9 cellular contexts compared by ENCODE assay signal in the genomic region with DNA sequence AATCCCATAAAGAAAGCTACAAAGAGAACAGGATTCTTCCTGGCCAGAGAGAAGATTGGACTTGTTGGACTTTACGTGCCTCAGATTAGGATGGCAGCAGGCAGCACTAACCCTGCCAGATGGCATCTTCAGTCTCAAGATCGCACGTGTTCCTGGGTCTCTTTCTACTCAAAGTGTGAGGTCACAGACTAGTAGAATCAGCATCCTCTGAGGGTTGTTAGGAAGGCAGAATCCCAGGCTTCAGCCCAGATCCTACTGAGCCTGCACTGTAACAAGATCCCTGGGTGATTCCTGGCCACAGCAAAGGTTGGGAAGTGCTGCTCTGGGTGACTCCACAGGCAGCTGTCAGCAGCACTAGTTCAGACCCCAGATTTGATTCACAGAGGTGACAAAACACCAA. TPM values are rescaled to one million over a fixed set of nuclear protein-coding genes. Genes with fewer than 3 reads are reported as not detected.
A peak's percentile ranks its signal among the peaks of the same experiment; 100 is the strongest.
DNase-seq lines count a peak whose midpoint lies in the region; TF ChIP-seq lines count a peak whose summit lies in the region.
"Had no signal": no experiment of that assay in that cellular context is flagged by ENCODE, and none has a peak within 500 bp of the region (broad histone marks: within the 10 kb centered on the region; RNA-seq: fewer than 3 reads in every experiment).

No MANE protein-coding gene starts in this region.

- no peaks in the 10 kb centered on the region for H3K9me2 ChIP-seq in Loucy (replicated peaks; ENCODE audit: low read depth, low read length)

- no peaks in the 10 kb centered on the region for H4K20me1 ChIP-seq in Loucy (ENCODE audit: insufficient read depth, low read length, poor library complexity, severe bottlenecking)

- no peaks in the 10 kb centered on the region for H3K27me3 ChIP-seq in Loucy (ENCODE audit: insufficient read depth, low read length, poor library complexity, severe bottlenecking)
- no peaks in the 10 kb centered on the region for H3K27me3 ChIP-seq in brain microvascular endothelial cell (replicated peaks)
- no peaks in the 10 kb centered on the region for H3K27me3 ChIP-seq in testis

- H3K9ac ChIP-seq in Loucy (ENCODE audit: low read depth, low read length, poor library complexity, severe bottlenecking), result peak overlapping the region; percentile 53

- no peaks in the 10 kb centered on the region for H3K36me3 ChIP-seq in Loucy (ENCODE audit: insufficient read depth, low read length)
- H3K36me3 ChIP-seq in brain microvascular endothelial cell (replicated peaks), result no peaks in the 10 kb centered on the region
- H3K36me3 ChIP-seq in testis (ENCODE audit: low read depth, missing control alignments), result no peaks in the 10 kb centered on the region
- H3K36me3 ChIP-seq: HAP-1 had no signal

- H3F3A ChIP-seq in Loucy (ENCODE audit: low read depth), result no peaks in the 10 kb centered on the region

- H3K27ac ChIP-seq in brain microvascular endothelial cell (peak overlapping the region; percentile 94), testis (peak overlapping the region; percentile 78 to 83)

- TF ChIP-seq POLR2A in testis (IDR thresholded peaks at IDR 0.05), result no peak

- H3K9me3 ChIP-seq in Loucy (ENCODE audit: insufficient read depth, low read depth, low read length) (no peaks in the 10 kb centered on the region), testis (no peaks in the 10 kb centered on the region)
- H3K9me3 ChIP-seq: HAP-1 had no signal

- H3K4me3 ChIP-seq in Loucy (ENCODE audit: low read length, poor library complexity, severe bottlenecking) (no peak overlapping the region), brain microvascular endothelial cell (ENCODE audit: low read depth, low read length) (no peak overlapping the region), testis (no peak overlapping the region)
- H3K4me3 ChIP-seq: HAP-1 had no signal

- TF ChIP-seq CTCF in Loucy (conservative IDR thresholded peaks at IDR 0.05; ENCODE audit: low read length), result no peak
- TF ChIP-seq CTCF in brain microvascular endothelial cell (IDR thresholded peaks at IDR 0.05; ENCODE audit: low read depth, low read length, missing control alignments), result no peak
- no peak for TF ChIP-seq CTCF in testis (IDR thresholded peaks at IDR 0.05)

- DNase-seq in brain microvascular endothelial cell (peak; percentile 56), left kidney (ENCODE audit: low read depth, low spot score) (peak; percentile 41), testis (peak; percentile 37), dedifferentiated amniotic fluid mesenchymal stem cell (ENCODE audit: extremely low spot score) (no peak), activated T-cell treated with anti-CD3 and anti-CD28 coated beads for 4 hours (no peak), RPMI8226 (no peak)
- DNase-seq: activated CD4-positive, alpha-beta memory T cell treated with anti-CD3 and anti-CD28 coated beads, Interleukin-2, amount 10 ng/mL, durations not matched to agents 7 days and 5 days had no signal

- intact Hi-C loops in testis (cut with DNase I; ENCODE audit: low total_unique reads), result no loop called here

- peaks cover 99% of the 10 kb centered on the region for H3K4me1 ChIP-seq in Loucy (ENCODE audit: insufficient read depth, low read length, poor library complexity, severe bottlenecking)
- H3K4me1 ChIP-seq in testis, result peaks cover 80% of the 10 kb centered on the region

- H3K4me2 ChIP-seq in Loucy (ENCODE audit: low read depth, low read length, poor library complexity, severe bottlenecking), result peak overlapping the region; percentile 43

- in situ Hi-C loops in brain microvascular endothelial cell (cut with HindIII; ENCODE audit: low pct_ligation_motif_present, low sequenced_read_pairs), result no loop called here

- WGBS in testis, 2 donors, result 27 to 38% methylated on average over 3 of the region's 3 CpGs

- no peak overlapping the region for H2AFZ ChIP-seq in Loucy (ENCODE audit: low read length)

- peaks cover 86% of the 10 kb centered on the region for H3K79me2 ChIP-seq in Loucy (ENCODE audit: insufficient read depth, low read length)

RNA-seq across cellular contexts. Expression of a gene that starts 39.4 kb away (rescaled TPM):
- 100 to 1,000 TPM; 142 to 158 TPM for total RNA-seq in testis
- polyA plus RNA-seq in testis (ENCODE audit: insufficient read depth, low read depth, low replicate concordance), result 93.9 TPM

Comparison
In these comparisons a context has a peak if more than half of its experiments do, and no peak if none do; other contexts are left out.
1. DNase-seq: peak in brain microvascular endothelial cell (single experiment), left kidney (single experiment) and testis (single experiment); none in dedifferentiated amniotic fluid mesenchymal stem cell (single experiment), activated T-cell treated with anti-CD3 and anti-CD28 coated beads for 4 hours (single experiment) and RPMI8226 (single experiment).